Comparison of ENCODE assay signal across 29 cellular contexts in the genomic region with DNA sequence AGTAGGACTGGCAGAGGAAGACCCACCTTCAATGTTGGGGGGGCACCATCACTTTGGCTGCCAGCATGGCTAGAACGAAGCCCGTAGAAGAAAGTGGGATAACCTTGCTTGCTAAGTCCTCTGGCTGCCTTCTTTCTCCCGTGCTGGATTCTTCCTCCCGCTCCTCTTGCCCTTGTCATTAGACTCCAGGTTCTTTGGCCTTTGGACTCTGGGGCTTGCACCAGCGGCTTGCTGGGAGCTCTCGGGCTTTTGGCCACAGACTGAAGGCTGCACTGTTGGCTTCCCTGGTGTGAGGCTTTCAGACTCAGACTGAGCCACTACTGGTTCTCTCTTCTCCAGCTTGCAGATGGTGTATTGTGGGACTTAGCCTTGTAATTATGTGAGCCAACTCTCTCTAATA. TPM values are rescaled to one million over a fixed set of nuclear protein-coding genes. Genes with fewer than 3 reads are reported as not detected.
"Had no signal": no experiment of that assay in that cellular context is flagged by ENCODE, and none has a peak within 500 bp of the region (broad histone marks: within the 10 kb centered on the region; RNA-seq: fewer than 3 reads in every experiment).

No MANE protein-coding gene starts in this region.

- H2AFZ ChIP-seq: neural progenitor cell had no signal

- H3K4me3 ChIP-seq: gastrocnemius medialis, heart left ventricle, lung, neural progenitor cell, prostate gland, right atrium auricular region, skin epidermis, thoracic aorta, transverse colon, upper lobe of right lung, uterus had no signal

- H3K9me3 ChIP-seq: gastrocnemius medialis, prostate gland, thoracic aorta, transverse colon, upper lobe of right lung, uterus had no signal

- DNase-seq: effector CD8-positive, alpha-beta T cell; endodermal cell; foreskin fibroblast; gastrocnemius medialis; heart left ventricle; hippocampal formation; left cardiac atrium; left ventricle myocardium superior; naive thymus-derived CD4-positive, alpha-beta T cell; stimulated activated CD4-positive, alpha-beta T cell treated with anti-CD3 and anti-CD28 coated beads, Interleukin-15, amount 100 ng/mL, for 24 hours; stimulated activated CD4-positive, alpha-beta T cell treated with anti-CD3 and anti-CD28 coated beads, Interleukin-2, amount 100 ng/mL, for 48 hours; stimulated activated naive B cell treated with anti-CD40 and anti-IgM and Interleukin-4, amounts not matched to agents 10 μg/mL and 1 μg/mL and 100 μg/mL, for 72 hours; transverse colon; upper lobe of right lung; uterus had no signal

- ATAC-seq: esophagus mucosa; gastrocnemius medialis; heart left ventricle; left cardiac atrium; left ventricle myocardium superior; naive thymus-derived CD4-positive, alpha-beta T cell; stimulated activated naive B cell treated with anti-CD40 and anti-IgM and Interleukin-4, amounts not matched to agents 10 μg/mL and 1 μg/mL and 100 μg/mL, for 72 hours; upper lobe of right lung had no signal

- FAIRE-seq: colon, islet of Langerhans had no signal

- H3K4me1 ChIP-seq: gastrocnemius medialis, heart left ventricle, prostate gland, right atrium auricular region, transverse colon, upper lobe of right lung, uterus had no signal

- H3K36me3 ChIP-seq: gastrocnemius medialis, heart left ventricle, neural progenitor cell, prostate gland, right atrium auricular region, thoracic aorta, transverse colon, upper lobe of right lung, uterus had no signal

- H3K27me3 ChIP-seq: gastrocnemius medialis, heart left ventricle, neural progenitor cell, right atrium auricular region, transverse colon, upper lobe of right lung, uterus had no signal

- H3K9ac ChIP-seq: neural progenitor cell had no signal

- H3K27ac ChIP-seq: epithelial cell of prostate, gastrocnemius medialis, heart left ventricle, neural progenitor cell, prostate gland, right atrium auricular region, skin epidermis, thoracic aorta, transverse colon, upper lobe of right lung, uterus had no signal

RNA-seq across cellular contexts. Expression of a gene that starts 28.2 kb away (rescaled TPM):
- total RNA-seq: cerebellum; esophagus mucosa; gastrocnemius medialis; heart left ventricle; kidney epithelial cell; left cardiac atrium; left ventricle myocardium superior; mononuclear cell; naive thymus-derived CD4-positive, alpha-beta T cell; osteoblast; right atrium auricular region; thoracic aorta; upper lobe of right lung; uterus had no signal
- polyA plus RNA-seq: heart left ventricle; naive thymus-derived CD4-positive, alpha-beta T cell had no signal
